21 cellular contexts compared by ENCODE assay signal in genomic region chr19:16347706-16348105, GRCh38. TPM values are rescaled to one million over a fixed set of nuclear protein-coding genes. Genes with fewer than 3 reads are reported as not detected.
A peak's percentile ranks its signal among the peaks of the same experiment; 100 is the strongest.
DNase-seq lines count a peak whose midpoint lies in the region; ATAC-seq and TF ChIP-seq lines count a peak whose summit lies in the region.
"Had no signal": no experiment of that assay in that cellular context is flagged by ENCODE, and none has a peak within 500 bp of the region (broad histone marks: within the 10 kb centered on the region; RNA-seq: fewer than 3 reads in every experiment).

No MANE protein-coding gene starts in this region.

- no peak for ATAC-seq in CD4-positive, CD25-positive, alpha-beta regulatory T cell (ENCODE audit: low read depth in 2 of 2)
- ATAC-seq in gastroesophageal sphincter, result no peak
- ATAC-seq in HG03135 (IDR thresholded peaks at IDR 0.05; ENCODE audit: unreplicated experiment), result no peak

- no peaks in the 10 kb centered on the region for H3K27me3 Mint-ChIP-seq in CD4-positive, CD25-positive, alpha-beta regulatory T cell

- H3K36me3 ChIP-seq in CD4-positive, CD25-positive, alpha-beta regulatory T cell (ENCODE audit: control insufficient read depth, insufficient read depth, low read length), result no peaks in the 10 kb centered on the region
- H3K36me3 ChIP-seq in gastroesophageal sphincter, result no peaks in the 10 kb centered on the region
- H3K36me3 ChIP-seq in skeletal muscle tissue (ENCODE audit: control insufficient read depth in 3 of 3, insufficient read depth in 3 of 3, low read length in 3 of 3), result no peaks in the 10 kb centered on the region
- H3K36me3 ChIP-seq: HAP-1, Peyer's patch had no signal

- no peaks in the 10 kb centered on the region for H3K9me3 ChIP-seq in CD4-positive, CD25-positive, alpha-beta regulatory T cell (ENCODE audit: control insufficient read depth in 2 of 2, low read length in 2 of 2)
- no peaks in the 10 kb centered on the region for H3K9me3 ChIP-seq in gastroesophageal sphincter
- no peaks in the 10 kb centered on the region for H3K9me3 ChIP-seq in skeletal muscle tissue (ENCODE audit: control insufficient read depth in 3 of 3, low read length in 3 of 3)
- H3K9me3 ChIP-seq: HAP-1, Peyer's patch had no signal

- no peak overlapping the region for H3K4me3 Mint-ChIP-seq in CD4-positive, CD25-positive, alpha-beta regulatory T cell

- peaks cover 3% of the 10 kb centered on the region for H3K36me3 Mint-ChIP-seq in CD4-positive, CD25-positive, alpha-beta regulatory T cell

- TF ChIP-seq CTCF in gastroesophageal sphincter (IDR thresholded peaks at IDR 0.05), result no peak

- 51 to 73% methylated on average over 6 of the region's 6 CpGs for WGBS in gastroesophageal sphincter (ENCODE audit: low coverage in 1 of 2), 2 donors

- H3K9me3 Mint-ChIP-seq in CD4-positive, CD25-positive, alpha-beta regulatory T cell, result no peaks in the 10 kb centered on the region

- H3K27ac Mint-ChIP-seq in CD4-positive, CD25-positive, alpha-beta regulatory T cell, result peak overlapping the region in 2 of 3 donors; percentile 18 to 69

- no peak for DNase-seq in CD4-positive, CD25-positive, alpha-beta regulatory T cell
- peak; percentile 73 to 81 for DNase-seq in lung microvascular endothelial cell (ENCODE audit: low read depth in 2 of 2)
- DNase-seq in occipital lobe (lab: John Stamatoyannopoulos, UW), result no peak
- no peak for DNase-seq in activated CD4-positive, alpha-beta T cell treated with anti-CD3 and anti-CD28 coated beads, Interleukin-2, amount 50 U/mL, for 1 hour
- no peak for DNase-seq in NOMO-1 treated with DMSO at 0.1 percent for 48 hours (lab: John Stamatoyannopoulos, UW; ENCODE audit: unreplicated experiment)
- DNase-seq: C1 segment of cervical spinal cord, COR-L47, DMS153, EL, Kasumi-1, NCI-H1417, NCI-H1930, NCI-H2171, NCI-H446 treated with DMSO at 0.1 percent for 48 hours, NCI-H748 treated with DMSO at 0.1 percent for 48 hours, Peyer's patch, SIG-M5 had no signal

- no peak for TF ChIP-seq POLR2A in gastroesophageal sphincter (IDR thresholded peaks at IDR 0.05)

- no peak overlapping the region for H3K27ac ChIP-seq in CD4-positive, CD25-positive, alpha-beta regulatory T cell (ENCODE audit: insufficient read depth, low read length, poor library complexity, severe bottlenecking)
- H3K27ac ChIP-seq in gastroesophageal sphincter, result peak overlapping the region in 3 of 4 donors; percentile 40 to 86 (median 78)
- H3K27ac ChIP-seq in skeletal muscle tissue (ENCODE audit: low read depth, low read length), result peak overlapping the region; percentile 37

- no peaks in the 10 kb centered on the region for H3K27me3 ChIP-seq in CD4-positive, CD25-positive, alpha-beta regulatory T cell (ENCODE audit: control insufficient read depth, insufficient read depth, low read length)
- H3K27me3 ChIP-seq in gastroesophageal sphincter (no peaks in the 10 kb centered on the region), skeletal muscle tissue (ENCODE audit: control insufficient read depth in 3 of 3, insufficient read depth in 3 of 3, low read length in 3 of 3) (no peaks in the 10 kb centered on the region)
- H3K27me3 ChIP-seq: Peyer's patch had no signal

- TF ChIP-seq EP300 in gastroesophageal sphincter (IDR thresholded peaks at IDR 0.05), result no peak

- no peak overlapping the region for H3K9ac ChIP-seq in skeletal muscle tissue (ENCODE audit: low read depth in 1 of 3, low read length in 3 of 3)

- H3K4me1 ChIP-seq in CD4-positive, CD25-positive, alpha-beta regulatory T cell (ENCODE audit: control insufficient read depth, insufficient read depth, low read length, poor library complexity, severe bottlenecking), result peaks cover 27% of the 10 kb centered on the region
- peaks cover under 1 to 36% (median 2%) of the 10 kb centered on the region in 3 donors for H3K4me1 ChIP-seq in gastroesophageal sphincter
- H3K4me1 ChIP-seq in skeletal muscle tissue (ENCODE audit: control insufficient read depth in 3 of 3, insufficient read depth in 3 of 3, low read length in 3 of 3), result peaks cover 4 to 12% (median 9%) of the 10 kb centered on the region in 3 donors
- H3K4me1 ChIP-seq: HAP-1 had no signal

- peaks cover 11 to 56% (median 24%) of the 10 kb centered on the region in 4 donors for H3K4me1 Mint-ChIP-seq in CD4-positive, CD25-positive, alpha-beta regulatory T cell

- H3K4me3 ChIP-seq in CD4-positive, CD25-positive, alpha-beta regulatory T cell (ENCODE audit: low read depth, low read length), result no peak overlapping the region
- H3K4me3 ChIP-seq in gastroesophageal sphincter (no peak overlapping the region), skeletal muscle tissue (ENCODE audit: low read length in 3 of 3) (no peak overlapping the region)
- H3K4me3 ChIP-seq: HAP-1, Peyer's patch had no signal

RNA-seq across cellular contexts. Expression of gene KLF2, which starts 23.1 kb away (rescaled TPM):
- total RNA-seq in CD4-positive, CD25-positive, alpha-beta regulatory T cell, result 725 TPM
- 100 to 1,000 TPM in 2 of 4 donors, 10 to 100 TPM in 2; 95.1 to 139 (median 118) TPM for polyA plus RNA-seq in CD4-positive, CD25-positive, alpha-beta regulatory T cell
- total RNA-seq in gastroesophageal sphincter (10 to 100 TPM; 29.4 to 40.0 (median 34.9) TPM), lung microvascular endothelial cell (2.6 and 10.1 TPM in 2 replicates), skeletal muscle tissue (14.1 TPM), occipital lobe (3.1 TPM)

Comparison
In these comparisons a context has a peak if more than half of its experiments do, and no peak if none do; other contexts are left out.
1. DNase-seq: peak in lung microvascular endothelial cell (2 of 2); none in CD4-positive, CD25-positive, alpha-beta regulatory T cell (0 of 3), occipital lobe (single experiment), activated CD4-positive, alpha-beta T cell treated with anti-CD3 and anti-CD28 coated beads, Interleukin-2, amount 50 U/mL, for 1 hour (single experiment) and NOMO-1 treated with DMSO at 0.1 percent for 48 hours (single experiment).
2. RNA of gene KLF2, which starts 23.1 kb away (total RNA-seq): 725 TPM in CD4-positive, CD25-positive, alpha-beta regulatory T cell (single experiment); 29.4 to 40.0 TPM in gastroesophageal sphincter, 14.1 TPM in skeletal muscle tissue (single experiment), 2.6 to 10.1 TPM in lung microvascular endothelial cell and 3.1 TPM in occipital lobe (single experiment); every median in the first group is over 10 times any median in the second.